Comparison of ENCODE assay signal across 15 cellular contexts in genomic region chr13:27211771-27212364, GRCh38. TPM values are rescaled to one million over a fixed set of nuclear protein-coding genes. Genes with fewer than 3 reads are reported as not detected.
DNase-seq lines count a peak whose midpoint lies in the region; ATAC-seq, FAIRE-seq and TF ChIP-seq lines count a peak whose summit lies in the region.
"Had no signal": no experiment of that assay in that cellular context is flagged by ENCODE, and none has a peak within 500 bp of the region (broad histone marks: within the 10 kb centered on the region; RNA-seq: fewer than 3 reads in every experiment).

No MANE protein-coding gene starts in this region.

- ATAC-seq in K562 (no peak), HG02981 (IDR thresholded peaks at IDR 0.05; ENCODE audit: unreplicated experiment) (no peak), GM19324 (IDR thresholded peaks at IDR 0.05; ENCODE audit: low FRiP score, unreplicated experiment) (no peak)

- no peak overlapping the region for H2AFZ ChIP-seq in K562 (ENCODE audit: low read depth, low read length)

- H3K36me3 ChIP-seq in K562 (ENCODE audit: control insufficient read depth, insufficient read depth, low read length) (no peaks in the 10 kb centered on the region), uterus (no peaks in the 10 kb centered on the region)
- H3K36me3 ChIP-seq: ovary, upper lobe of left lung had no signal

- in situ Hi-C loops in K562 (cut with MboI), result no loop called here

- no peak overlapping the region for H3K4me2 ChIP-seq in K562 (ENCODE audit: insufficient read depth, low read length)

- WGBS in K562 (ENCODE audit: insufficient coverage, low coverage, missing lambda C conversion rate), result 51% methylated on average over 10 of the region's 17 CpGs

- H3K9ac ChIP-seq in K562 (ENCODE audit: insufficient read depth in 1 of 2, low read depth in 2 of 2, low read length in 2 of 2), result no peak overlapping the region

- TF ChIP-seq POLR2A in K562 (conservative IDR thresholded peaks at IDR 0.05), result no peak
- TF ChIP-seq POLR2A in uterus (IDR thresholded peaks at IDR 0.05), result no peak

- intact Hi-C loops in K562 (cut with micrococcal nuclease), result no loop called here
- intact Hi-C loops in uterus (cut with DNase I; ENCODE audit: low total_unique reads), result no loop called here

- H3K4me1 Mint-ChIP-seq in immature natural killer cell, result peaks cover 25 to 29% of the 10 kb centered on the region in 2 donors

- TF ChIP-seq CTCF in AG10803 (conservative IDR thresholded peaks at IDR 0.05; ENCODE audit: low read length) (no peak), K562 (IDR thresholded peaks at IDR 0.05 in 2 of 3, conservative IDR thresholded peaks at IDR 0.05 in 1 of 3; ENCODE audit: insufficient read depth in 2 of 3, low read depth in 1 of 3, low read length in 3 of 3) (no peak), uterus (IDR thresholded peaks at IDR 0.05) (no peak)

- CTCF ChIA-PET in K562 (lab: Yijun Ruan, JAX; ENCODE audit: low intra/inter-chr PET ratio), result no interaction called here

- no peak for TF ChIP-seq RAD21 in K562 (CRISPR knock-in tag; conservative IDR thresholded peaks at IDR 0.05 in 1 of 2, IDR thresholded peaks at IDR 0.05 in 1 of 2)

- peaks cover 0 to 3% of the 10 kb centered on the region in 2 experiments; a peak in 2 of 5 replicates for H3K4me1 ChIP-seq in K562 (replicated peaks in 1 of 2; ENCODE audit: control insufficient read depth in 2 of 2, insufficient read depth in 2 of 2, low read length in 2 of 2)
- H3K4me1 ChIP-seq in uterus, result no peaks in the 10 kb centered on the region
- H3K4me1 ChIP-seq: upper lobe of left lung had no signal

- H3K4me3 Mint-ChIP-seq in immature natural killer cell, result peak overlapping the region; percentile 89 to 96 (median 94)
- H3K4me3 Mint-ChIP-seq: activated naive CD4-positive, alpha-beta T cell treated with anti-CD3 and anti-CD28 coated beads, Interleukin-2, amount 10 ng/mL, durations not matched to agents 7 days and 5 days had no signal

- peaks cover 0 to 3% (median 0%) of the 10 kb centered on the region in 3 donors for H3K27me3 Mint-ChIP-seq in immature natural killer cell (ENCODE audit: low read depth in 3 of 3)

- H3K27ac ChIP-seq in K562 (ENCODE audit: extremely low read depth, low read depth, low read length), result no peak overlapping the region
- H3K27ac ChIP-seq in uterus, result no peak overlapping the region
- H3K27ac ChIP-seq: ovary, upper lobe of left lung had no signal

- H3K9me3 ChIP-seq in K562 (replicated peaks; ENCODE audit: control insufficient read depth, insufficient read depth, low read depth, low read length), result no peaks in the 10 kb centered on the region
- no peaks in the 10 kb centered on the region for H3K9me3 ChIP-seq in uterus
- H3K9me3 ChIP-seq: upper lobe of left lung had no signal

- no peaks in the 10 kb centered on the region for H3K79me2 ChIP-seq in K562 (ENCODE audit: control insufficient read depth, insufficient read depth, low read length)

- H3K27ac Mint-ChIP-seq in immature natural killer cell, result peak overlapping the region in 4 of 6 donors; percentile 77 to 84 (median 80)
- H3K27ac Mint-ChIP-seq: activated naive CD4-positive, alpha-beta T cell treated with anti-CD3 and anti-CD28 coated beads, Interleukin-2, amount 10 ng/mL, durations not matched to agents 7 days and 5 days had no signal

- peaks cover 9 to 18% (median 15%) of the 10 kb centered on the region in 3 donors for H3K36me3 Mint-ChIP-seq in immature natural killer cell
- H3K36me3 Mint-ChIP-seq: activated naive CD4-positive, alpha-beta T cell treated with anti-CD3 and anti-CD28 coated beads, Interleukin-2, amount 10 ng/mL, durations not matched to agents 7 days and 5 days had no signal

- H3K9me1 ChIP-seq in K562 (ENCODE audit: control insufficient read depth, insufficient read depth, low read length), result no peaks in the 10 kb centered on the region

- no peaks in the 10 kb centered on the region for H4K20me1 ChIP-seq in K562 (replicated peaks; ENCODE audit: control insufficient read depth, insufficient read depth, low read length)

- no peak for TF ChIP-seq EP300 in K562 (IDR thresholded peaks at IDR 0.05; ENCODE audit: low read length)

- BruUV-seq in K562 (replicated peaks; lab: Mats Ljungman, UMichigan), result no TSS peak

- POLR2A ChIA-PET in K562 (lab: Yijun Ruan, JAX), result no interaction called here

- H3K4me3 ChIP-seq in AG10803 (ENCODE audit: low read length) (no peak overlapping the region), K562 (no peak overlapping the region), uterus (no peak overlapping the region)
- H3K4me3 ChIP-seq: ovary, upper lobe of left lung had no signal

- H3K9me3 Mint-ChIP-seq in immature natural killer cell, result peaks cover 16 to 29% (median 20%) of the 10 kb centered on the region in 6 donors
- H3K9me3 Mint-ChIP-seq: activated naive CD4-positive, alpha-beta T cell treated with anti-CD3 and anti-CD28 coated beads, Interleukin-2, amount 10 ng/mL, durations not matched to agents 7 days and 5 days had no signal

- no peak for FAIRE-seq in K562 (lab: Jason Lieb, UNC)

- H3K27me3 ChIP-seq in K562 (ENCODE audit: control insufficient read depth in 2 of 2, insufficient read depth in 2 of 2, low read length in 2 of 2) (no peaks in the 10 kb centered on the region), uterus (no peaks in the 10 kb centered on the region)
- H3K27me3 ChIP-seq: ovary, upper lobe of left lung had no signal

- DNase-seq in AG10803 (ENCODE audit: low read depth) (peak; percentile 54), LHCN-M2 (ENCODE audit: low read depth) (peak; percentile 58), K562 (ENCODE audit: extremely low read depth in 1 of 4, low spot score in 3 of 4) (no peak), immature natural killer cell (no peak), T-helper 2 cell (no peak), uterus (no peak)
- DNase-seq: activated CD8-positive, alpha-beta memory T cell treated with anti-CD3 and anti-CD28 coated beads for 24 hours; activated naive CD4-positive, alpha-beta T cell treated with anti-CD3 and anti-CD28 coated beads, Interleukin-2, amount 10 ng/mL, durations not matched to agents 7 days and 5 days; NCI-H2029 treated with DMSO at 0.1 percent for 48 hours; NCI-H774; ovary; SIG-M5 had no signal

RNA-seq across cellular contexts. Expression of gene RPL21, which starts 39.5 kb away (rescaled TPM):
- total RNA-seq in LHCN-M2 (2014; rRNA removed), result 756 and 812 TPM in 2 replicates
- 1,356 TPM for polyA plus RNA-seq in LHCN-M2 (2012)
- 116 and 190 TPM in 2 replicates for total RNA-seq in K562 (2011; cell fraction: chromatin; rRNA removed; ENCODE audit: low replicate concordance)
- total RNA-seq in K562 (2011; cell fraction: nucleolus; rRNA removed), result 265 and 279 TPM in 2 replicates
- 405 and 605 TPM in 2 replicates for total RNA-seq in K562 (2011; cell fraction: nucleoplasm; rRNA removed)
- 622 and 852 TPM in 2 replicates for total RNA-seq in K562 (2014; rRNA removed)
- 2,222 and 2,441 TPM in 2 replicates for total RNA-seq in K562 (2014; rRNA removed; fragmentation: Illumina TruSeq; extraction: Trizol)
- total RNA-seq in K562 (2015; rRNA removed; fragmentation: Illumina TruSeq; extraction: Trizol), result 2,046 and 2,206 TPM in 2 replicates
- total RNA-seq in K562 (2021), result 934 and 1,064 TPM in 2 replicates
- polyA plus RNA-seq in K562 (2011; rRNA removed), result 1,361 and 1,676 TPM in 2 replicates
- 259 and 574 TPM in 2 replicates for polyA plus RNA-seq in K562 (2011; cell fraction: cytosol; rRNA removed)
- 235 and 462 TPM in 2 replicates for polyA plus RNA-seq in K562 (2011; cell fraction: nucleus; rRNA removed)
- polyA plus RNA-seq in K562 (2012), result 1,432 and 2,024 TPM in 2 replicates
- polyA plus RNA-seq in K562 (2014; fragmentation: Illumina TruSeq; extraction: Trizol), result 1,618 and 2,053 TPM in 2 replicates
- 1,000 to 10,000 TPM; 3,327 to 4,203 TPM for polyA plus RNA-seq in K562 (2014; fragmentation: Nextera tagmentation; extraction: Ambion mirVana)
- polyA plus RNA-seq in K562 (2014; rRNA removed), result 1,075 and 1,122 TPM in 2 replicates
- polyA minus RNA-seq in K562 (2011; rRNA and poly(A)+ RNA removed), result 292 and 325 TPM in 2 replicates
- polyA minus RNA-seq in K562 (2011; cell fraction: cytosol; rRNA and poly(A)+ RNA removed), result 160 and 201 TPM in 2 replicates
- 137 and 395 TPM in 2 replicates for polyA minus RNA-seq in K562 (2011; cell fraction: nucleus; rRNA and poly(A)+ RNA removed)
- polyA plus RNA-seq in immature natural killer cell, result 1,000 to 10,000 TPM; 3,259 to 4,649 (median 3,425) TPM
- 1,000 to 10,000 TPM in 3 of 4 donors, 100 to 1,000 TPM in 1; 816 to 2,598 (median 1,942) TPM for total RNA-seq in uterus

RNA-seq across cellular contexts. Expression of gene USP12, which starts 40.3 kb away (rescaled TPM):
- 20.6 and 26.8 TPM in 2 replicates for total RNA-seq in LHCN-M2 (2014; rRNA removed)
- 9.2 TPM for polyA plus RNA-seq in LHCN-M2 (2012)
- total RNA-seq in K562 (2011; cell fraction: chromatin; rRNA removed; ENCODE audit: low replicate concordance), result 13.2 and 38.3 TPM in 2 replicates
- 9.5 and 10.5 TPM in 2 replicates for total RNA-seq in K562 (2011; cell fraction: nucleolus; rRNA removed)
- 21.6 and 39.0 TPM in 2 replicates for total RNA-seq in K562 (2011; cell fraction: nucleoplasm; rRNA removed)
- total RNA-seq in K562 (2014; rRNA removed), result 7.8 and 8.9 TPM in 2 replicates
- 17.2 and 18.1 TPM in 2 replicates for total RNA-seq in K562 (2014; rRNA removed; fragmentation: Illumina TruSeq; extraction: Trizol)
- total RNA-seq in K562 (2015; rRNA removed; fragmentation: Illumina TruSeq; extraction: Trizol), result 11.1 and 13.3 TPM in 2 replicates
- total RNA-seq in K562 (2021), result 12.7 and 13.1 TPM in 2 replicates
- polyA plus RNA-seq in K562 (2011; rRNA removed), result 13.8 and 20.5 TPM in 2 replicates
- 2.3 and 4.2 TPM in 2 replicates for polyA plus RNA-seq in K562 (2011; cell fraction: cytosol; rRNA removed)
- 7.5 and 8.8 TPM in 2 replicates for polyA plus RNA-seq in K562 (2011; cell fraction: nucleus; rRNA removed)
- polyA plus RNA-seq in K562 (2012), result 12.3 and 14.4 TPM in 2 replicates
- 11.7 and 15.3 TPM in 2 replicates for polyA plus RNA-seq in K562 (2014; fragmentation: Illumina TruSeq; extraction: Trizol)
- 1 to 10 TPM; 1.8 to 5.1 TPM for polyA plus RNA-seq in K562 (2014; fragmentation: Nextera tagmentation; extraction: Ambion mirVana)
- 11.0 and 14.0 TPM in 2 replicates for polyA plus RNA-seq in K562 (2014; rRNA removed)
- 18.9 and 19.8 TPM in 2 replicates for polyA minus RNA-seq in K562 (2011; rRNA and poly(A)+ RNA removed)
- polyA minus RNA-seq in K562 (2011; cell fraction: cytosol; rRNA and poly(A)+ RNA removed), result 4.2 and 6.3 TPM in 2 replicates
- polyA minus RNA-seq in K562 (2011; cell fraction: nucleus; rRNA and poly(A)+ RNA removed), result 11.3 and 17.3 TPM in 2 replicates
- polyA plus RNA-seq in immature natural killer cell, result 10 to 100 TPM; 11.2 to 12.7 (median 11.4) TPM
- 10 to 100 TPM; 12.1 to 32.8 (median 20.5) TPM for total RNA-seq in uterus

RNA-seq across cellular contexts. Expression of gene RASL11A, which starts 58.8 kb away (rescaled TPM):
- total RNA-seq in LHCN-M2 (2014; rRNA removed), result 1.9 and 3.8 TPM in 2 replicates
- 0.53 TPM for polyA plus RNA-seq in LHCN-M2 (2012)
- 1.3 and 1.5 TPM in 2 replicates for total RNA-seq in K562 (2011; cell fraction: chromatin; rRNA removed; ENCODE audit: low replicate concordance)
- 0.67 and 1.3 TPM in 2 replicates for total RNA-seq in K562 (2011; cell fraction: nucleolus; rRNA removed)
- total RNA-seq in K562 (2011; cell fraction: nucleoplasm; rRNA removed), result 0.76 and 1.1 TPM in 2 replicates
- total RNA-seq in K562 (2014; rRNA removed), result 2.1 and 2.4 TPM in 2 replicates
- 0.98 and 1.6 TPM in 2 replicates for total RNA-seq in K562 (2014; rRNA removed; fragmentation: Illumina TruSeq; extraction: Trizol)
- 0.80 and 0.87 TPM in 2 replicates for total RNA-seq in K562 (2015; rRNA removed; fragmentation: Illumina TruSeq; extraction: Trizol)
- total RNA-seq in K562 (2021), result 1.5 and 1.6 TPM in 2 replicates
- 1.7 and 1.9 TPM in 2 replicates for polyA plus RNA-seq in K562 (2011; rRNA removed)
- polyA plus RNA-seq in K562 (2011; cell fraction: cytosol; rRNA removed), result 1.1 and 3.8 TPM in 2 replicates
- polyA plus RNA-seq in K562 (2011; cell fraction: nucleus; rRNA removed), result 1.5 and 1.8 TPM in 2 replicates
- 0.66 and 0.82 TPM in 2 replicates for polyA plus RNA-seq in K562 (2012)
- 1.9 and 2.2 TPM in 2 replicates for polyA plus RNA-seq in K562 (2014; fragmentation: Illumina TruSeq; extraction: Trizol)
- under 1 TPM in 1 of 2 experiments, not detected in 1; 0.11 TPM for polyA plus RNA-seq in K562 (2014; fragmentation: Nextera tagmentation; extraction: Ambion mirVana)
- 1.2 and 1.3 TPM in 2 replicates for polyA plus RNA-seq in K562 (2014; rRNA removed)
- polyA minus RNA-seq in K562 (2011; rRNA and poly(A)+ RNA removed), result 1.5 and 5.9 TPM in 2 replicates
- 1.3 and 1.5 TPM in 2 replicates for polyA minus RNA-seq in K562 (2011; cell fraction: cytosol; rRNA and poly(A)+ RNA removed)
- 0.89 and 1.2 TPM in 2 replicates for polyA minus RNA-seq in K562 (2011; cell fraction: nucleus; rRNA and poly(A)+ RNA removed)
- polyA plus RNA-seq in immature natural killer cell, result under 1 TPM in 2 of 3 donors, not detected in 1; 0.22 to 0.54 TPM
- 10 to 100 TPM; 18.9 to 36.1 (median 28.6) TPM for total RNA-seq in uterus

Comparison
In these comparisons a context has a peak if more than half of its experiments do, and no peak if none do; other contexts are left out.
1. DNase-seq: peak in AG10803 (single experiment) and LHCN-M2 (single experiment); none in K562 (0 of 4), immature natural killer cell (0 of 3), T-helper 2 cell (0 of 5) and uterus (0 of 2).